1 cellular context compared by ENCODE assay signal in the genomic region with DNA sequence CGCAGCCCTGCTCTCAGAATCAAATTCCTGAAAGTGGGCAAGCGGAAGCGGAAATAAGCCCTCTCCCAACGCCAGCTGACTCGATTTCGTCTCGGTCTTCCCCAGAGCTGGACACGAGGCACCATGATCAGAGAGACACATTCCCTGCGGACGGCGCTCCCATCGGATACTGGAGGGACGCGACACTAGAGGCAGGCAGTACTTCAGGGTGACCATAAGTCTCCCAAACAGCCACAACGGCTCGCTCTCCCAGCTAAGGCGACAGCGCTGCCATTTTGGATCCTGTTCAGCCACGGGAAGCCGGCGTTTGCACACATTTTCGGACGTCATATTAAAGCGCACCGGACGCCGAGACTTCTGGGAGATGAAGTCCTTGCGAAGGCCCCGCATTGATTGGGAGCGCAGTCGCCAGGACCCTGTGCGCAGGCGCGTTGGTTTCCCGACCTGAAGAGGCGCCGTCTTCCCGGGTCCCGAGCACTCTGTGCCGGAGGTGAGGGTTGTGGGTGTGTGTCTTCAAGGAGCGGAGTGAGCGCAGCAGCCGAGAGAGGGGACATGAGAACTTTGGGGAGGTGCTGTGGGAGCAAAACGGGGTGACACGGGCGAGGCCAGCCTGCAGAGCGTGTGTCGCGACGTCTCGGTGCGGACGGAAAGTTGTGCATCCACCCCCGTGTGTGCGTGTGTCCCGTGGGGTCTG.
A peak's percentile ranks its signal among the peaks of the same experiment; 100 is the strongest.
TF ChIP-seq lines count a peak whose summit lies in the region.

ZNF2 (plus strand) TSS at position 439 of the 694 bp plus-strand sequence. CDS start 10,418 bp downstream, outside the sequence.

TF ChIP-seq in HEK293, 187 proteins besides CTCF, POLR2A, EP300 and RAD21 (continued from another document and continues in another):
- TF ChIP-seq BCL6B (tag by site-specific recombination; IDR thresholded peaks at IDR 0.05) (peak; percentile 55), ZFHX2 (tag by site-specific recombination; conservative IDR thresholded peaks at IDR 0.05) (peak; percentile 51), SP2 (tag by site-specific recombination; IDR thresholded peaks at IDR 0.05) (peak; percentile 54), ZNF335 (tag by site-specific recombination; conservative IDR thresholded peaks at IDR 0.05) (peak; percentile 87), ZBTB26 (tag by site-specific recombination; optimal IDR thresholded peaks at IDR 0.05) (peak; percentile 35), ZNF610 (tag by site-specific recombination; IDR thresholded peaks at IDR 0.05; ENCODE audit: borderline replicate concordance) (peak; percentile 44; the same call in 1 of the 2 replicates), ZNF302 (tag by site-specific recombination; IDR thresholded peaks at IDR 0.05; ENCODE audit: low read depth) (no peak), ZNF623 (tag by site-specific recombination; IDR thresholded peaks at IDR 0.05) (no peak), ZNF10 (tag by site-specific recombination; IDR thresholded peaks at IDR 0.05) (no peak), ZXDB (tag by site-specific recombination; IDR thresholded peaks at IDR 0.05) (peak; percentile 84), ZBTB8A (tag by site-specific recombination; IDR thresholded peaks at IDR 0.05) (0 out of 2 replicates have a peak, but pooled peaks have one; percentile 20), KLF9 (tag by site-specific recombination; IDR thresholded peaks at IDR 0.05; ENCODE audit: low read depth) (peak; percentile 59), GLIS2 (tag by site-specific recombination; IDR thresholded peaks at IDR 0.05) (peak; percentile 59; the same call in 1 of the 2 replicates), ZBTB17 (tag by site-specific recombination; IDR thresholded peaks at IDR 0.05) (peak; percentile 99), ZNF571 (tag by site-specific recombination; IDR thresholded peaks at IDR 0.05) (no peak), ZBTB48 (tag by site-specific recombination; IDR thresholded peaks at IDR 0.05) (0 out of 2 replicates have a peak, but pooled peaks have one; percentile 13), ZBTB21 (tag by site-specific recombination; IDR thresholded peaks at IDR 0.05) (peak; percentile 71), YY1 (tag by site-specific recombination; IDR thresholded peaks at IDR 0.05) (peak; percentile 90), ZSCAN16 (tag by site-specific recombination; IDR thresholded peaks at IDR 0.05) (no peak), ZNF76 (tag by site-specific recombination; IDR thresholded peaks at IDR 0.05; ENCODE audit: borderline replicate concordance, low read depth) (peak; percentile 94), ZBTB20 (tag by site-specific recombination; IDR thresholded peaks at IDR 0.05) (peak; percentile 89), FEZF1 (tag by site-specific recombination; IDR thresholded peaks at IDR 0.05) (peak; percentile 68), YY2 (tag by site-specific recombination; IDR thresholded peaks at IDR 0.05) (peak; percentile 91), ZNF600 (tag by site-specific recombination; IDR thresholded peaks at IDR 0.05) (peak; percentile 84), KLF10 (tag by site-specific recombination; IDR thresholded peaks at IDR 0.05) (peak; percentile 42; the same call in 1 of the 2 replicates), ZEB2 (tag by site-specific recombination; IDR thresholded peaks at IDR 0.05) (peak; percentile 50; the same call in 1 of the 2 replicates), ZNF501 (tag by site-specific recombination; IDR thresholded peaks at IDR 0.05) (peak; percentile 60; the same call in 1 of the 2 replicates), ZNF214 (tag by site-specific recombination; IDR thresholded peaks at IDR 0.05; ENCODE audit: borderline replicate concordance) (no peak), SALL2 (tag by site-specific recombination; IDR thresholded peaks at IDR 0.05; ENCODE audit: borderline replicate concordance) (no peak), SP7 (tag by site-specific recombination; IDR thresholded peaks at IDR 0.05) (peak; percentile 58; the same call in 1 of the 2 replicates), EGR2 (tag by site-specific recombination; IDR thresholded peaks at IDR 0.05; ENCODE audit: low read depth) (peak; percentile 41), KLF8 (tag by site-specific recombination; IDR thresholded peaks at IDR 0.05) (peak; percentile 42; the same call in 1 of the 2 replicates), ZNF423 (tag by site-specific recombination; IDR thresholded peaks at IDR 0.05) (peak; percentile 41; the same call in 1 of the 2 replicates), TRIM28 (IDR thresholded peaks at IDR 0.05; ENCODE audit: borderline replicate concordance, low read length) (peak; percentile 41; the same call in 1 of the 2 replicates), ZNF660 (tag by site-specific recombination; IDR thresholded peaks at IDR 0.05) (peak; percentile 76), ZNF138 (tag by site-specific recombination; IDR thresholded peaks at IDR 0.05; ENCODE audit: borderline replicate concordance) (no peak), GLIS1 (tag by site-specific recombination; IDR thresholded peaks at IDR 0.05) (0 out of 2 replicates have a peak, but pooled peaks have one; percentile 15), ZNF324 (tag by site-specific recombination; IDR thresholded peaks at IDR 0.05) (0 out of 2 replicates have a peak, but pooled peaks have one; percentile 3)
- TF ChIP-seq, protein P1, sequence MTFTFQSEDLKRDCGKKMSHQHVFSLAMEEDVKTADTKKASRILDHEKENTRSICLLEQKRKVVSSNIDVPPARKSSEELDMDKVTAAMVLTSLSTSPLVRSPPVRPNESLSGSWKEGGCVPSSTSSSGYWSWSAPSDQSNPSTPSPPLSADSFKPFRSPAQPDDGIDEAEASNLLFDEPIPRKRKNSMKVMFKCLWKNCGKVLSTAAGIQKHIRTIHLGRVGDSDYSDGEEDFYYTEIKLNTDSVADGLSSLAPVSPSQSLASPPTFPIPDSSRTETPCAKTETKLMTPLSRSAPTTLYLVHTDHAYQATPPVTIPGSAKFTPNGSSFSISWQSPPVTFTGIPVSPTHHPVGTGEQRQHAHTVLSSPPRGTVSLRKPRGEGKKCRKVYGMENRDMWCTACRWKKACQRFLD (tag by site-specific recombination; IDR thresholded peaks at IDR 0.05) = 0 out of 2 replicates have a peak, but pooled peaks have one; percentile 22
- TF ChIP-seq, protein P2, sequence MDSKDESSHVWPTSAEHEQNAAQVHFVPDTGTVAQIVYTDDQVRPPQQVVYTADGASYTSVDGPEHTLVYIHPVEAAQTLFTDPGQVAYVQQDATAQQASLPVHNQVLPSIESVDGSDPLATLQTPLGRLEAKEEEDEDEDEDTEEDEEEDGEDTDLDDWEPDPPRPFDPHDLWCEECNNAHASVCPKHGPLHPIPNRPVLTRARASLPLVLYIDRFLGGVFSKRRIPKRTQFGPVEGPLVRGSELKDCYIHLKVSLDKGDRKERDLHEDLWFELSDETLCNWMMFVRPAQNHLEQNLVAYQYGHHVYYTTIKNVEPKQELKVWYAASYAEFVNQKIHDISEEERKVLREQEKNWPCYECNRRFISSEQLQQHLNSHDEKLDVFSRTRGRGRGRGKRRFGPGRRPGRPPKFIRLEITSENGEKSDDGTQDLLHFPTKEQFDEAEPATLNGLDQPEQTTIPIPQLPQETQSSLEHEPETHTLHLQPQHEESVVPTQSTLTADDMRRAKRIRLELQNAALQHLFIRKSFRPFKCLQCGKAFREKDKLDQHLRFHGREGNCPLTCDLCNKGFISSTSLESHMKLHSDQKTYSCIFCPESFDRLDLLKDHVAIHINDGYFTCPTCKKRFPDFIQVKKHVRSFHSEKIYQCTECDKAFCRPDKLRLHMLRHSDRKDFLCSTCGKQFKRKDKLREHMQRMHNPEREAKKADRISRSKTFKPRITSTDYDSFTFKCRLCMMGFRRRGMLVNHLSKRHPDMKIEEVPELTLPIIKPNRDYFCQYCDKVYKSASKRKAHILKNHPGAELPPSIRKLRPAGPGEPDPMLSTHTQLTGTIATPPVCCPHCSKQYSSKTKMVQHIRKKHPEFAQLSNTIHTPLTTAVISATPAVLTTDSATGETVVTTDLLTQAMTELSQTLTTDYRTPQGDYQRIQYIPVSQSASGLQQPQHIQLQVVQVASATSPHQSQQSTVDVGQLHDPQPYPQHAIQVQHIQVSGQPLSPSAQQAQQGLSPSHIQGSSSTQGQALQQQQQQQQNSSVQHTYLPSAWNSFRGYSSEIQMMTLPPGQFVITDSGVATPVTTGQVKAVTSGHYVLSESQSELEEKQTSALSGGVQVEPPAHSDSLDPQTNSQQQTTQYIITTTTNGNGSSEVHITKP (tag by site-specific recombination; IDR thresholded peaks at IDR 0.05) = peak; percentile 100
- TF ChIP-seq, protein P3, sequence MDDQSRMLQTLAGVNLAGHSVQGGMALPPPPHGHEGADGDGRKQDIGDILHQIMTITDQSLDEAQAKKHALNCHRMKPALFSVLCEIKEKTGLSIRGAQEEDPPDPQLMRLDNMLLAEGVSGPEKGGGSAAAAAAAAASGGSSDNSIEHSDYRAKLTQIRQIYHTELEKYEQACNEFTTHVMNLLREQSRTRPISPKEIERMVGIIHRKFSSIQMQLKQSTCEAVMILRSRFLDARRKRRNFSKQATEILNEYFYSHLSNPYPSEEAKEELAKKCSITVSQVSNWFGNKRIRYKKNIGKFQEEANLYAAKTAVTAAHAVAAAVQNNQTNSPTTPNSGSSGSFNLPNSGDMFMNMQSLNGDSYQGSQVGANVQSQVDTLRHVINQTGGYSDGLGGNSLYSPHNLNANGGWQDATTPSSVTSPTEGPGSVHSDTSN (CRISPR knock-in tag; IDR thresholded peaks at IDR 0.05) = no peak; the same call in 1 of the 2 replicates
- TF ChIP-seq, protein P4, sequence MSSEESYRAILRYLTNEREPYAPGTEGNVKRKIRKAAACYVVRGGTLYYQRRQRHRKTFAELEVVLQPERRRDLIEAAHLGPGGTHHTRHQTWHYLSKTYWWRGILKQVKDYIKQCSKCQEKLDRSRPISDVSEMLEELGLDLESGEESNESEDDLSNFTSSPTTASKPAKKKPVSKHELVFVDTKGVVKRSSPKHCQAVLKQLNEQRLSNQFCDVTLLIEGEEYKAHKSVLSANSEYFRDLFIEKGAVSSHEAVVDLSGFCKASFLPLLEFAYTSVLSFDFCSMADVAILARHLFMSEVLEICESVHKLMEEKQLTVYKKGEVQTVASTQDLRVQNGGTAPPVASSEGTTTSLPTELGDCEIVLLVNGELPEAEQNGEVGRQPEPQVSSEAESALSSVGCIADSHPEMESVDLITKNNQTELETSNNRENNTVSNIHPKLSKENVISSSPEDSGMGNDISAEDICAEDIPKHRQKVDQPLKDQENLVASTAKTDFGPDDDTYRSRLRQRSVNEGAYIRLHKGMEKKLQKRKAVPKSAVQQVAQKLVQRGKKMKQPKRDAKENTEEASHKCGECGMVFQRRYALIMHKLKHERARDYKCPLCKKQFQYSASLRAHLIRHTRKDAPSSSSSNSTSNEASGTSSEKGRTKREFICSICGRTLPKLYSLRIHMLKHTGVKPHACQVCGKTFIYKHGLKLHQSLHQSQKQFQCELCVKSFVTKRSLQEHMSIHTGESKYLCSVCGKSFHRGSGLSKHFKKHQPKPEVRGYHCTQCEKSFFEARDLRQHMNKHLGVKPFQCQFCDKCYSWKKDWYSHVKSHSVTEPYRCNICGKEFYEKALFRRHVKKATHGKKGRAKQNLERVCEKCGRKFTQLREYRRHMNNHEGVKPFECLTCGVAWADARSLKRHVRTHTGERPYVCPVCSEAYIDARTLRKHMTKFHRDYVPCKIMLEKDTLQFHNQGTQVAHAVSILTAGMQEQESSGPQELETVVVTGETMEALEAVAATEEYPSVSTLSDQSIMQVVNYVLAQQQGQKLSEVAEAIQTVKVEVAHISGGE (tag by site-specific recombination; conservative IDR thresholded peaks at IDR 0.05; ENCODE audit: low read depth) = peak; percentile 97
- TF ChIP-seq, protein P5, sequence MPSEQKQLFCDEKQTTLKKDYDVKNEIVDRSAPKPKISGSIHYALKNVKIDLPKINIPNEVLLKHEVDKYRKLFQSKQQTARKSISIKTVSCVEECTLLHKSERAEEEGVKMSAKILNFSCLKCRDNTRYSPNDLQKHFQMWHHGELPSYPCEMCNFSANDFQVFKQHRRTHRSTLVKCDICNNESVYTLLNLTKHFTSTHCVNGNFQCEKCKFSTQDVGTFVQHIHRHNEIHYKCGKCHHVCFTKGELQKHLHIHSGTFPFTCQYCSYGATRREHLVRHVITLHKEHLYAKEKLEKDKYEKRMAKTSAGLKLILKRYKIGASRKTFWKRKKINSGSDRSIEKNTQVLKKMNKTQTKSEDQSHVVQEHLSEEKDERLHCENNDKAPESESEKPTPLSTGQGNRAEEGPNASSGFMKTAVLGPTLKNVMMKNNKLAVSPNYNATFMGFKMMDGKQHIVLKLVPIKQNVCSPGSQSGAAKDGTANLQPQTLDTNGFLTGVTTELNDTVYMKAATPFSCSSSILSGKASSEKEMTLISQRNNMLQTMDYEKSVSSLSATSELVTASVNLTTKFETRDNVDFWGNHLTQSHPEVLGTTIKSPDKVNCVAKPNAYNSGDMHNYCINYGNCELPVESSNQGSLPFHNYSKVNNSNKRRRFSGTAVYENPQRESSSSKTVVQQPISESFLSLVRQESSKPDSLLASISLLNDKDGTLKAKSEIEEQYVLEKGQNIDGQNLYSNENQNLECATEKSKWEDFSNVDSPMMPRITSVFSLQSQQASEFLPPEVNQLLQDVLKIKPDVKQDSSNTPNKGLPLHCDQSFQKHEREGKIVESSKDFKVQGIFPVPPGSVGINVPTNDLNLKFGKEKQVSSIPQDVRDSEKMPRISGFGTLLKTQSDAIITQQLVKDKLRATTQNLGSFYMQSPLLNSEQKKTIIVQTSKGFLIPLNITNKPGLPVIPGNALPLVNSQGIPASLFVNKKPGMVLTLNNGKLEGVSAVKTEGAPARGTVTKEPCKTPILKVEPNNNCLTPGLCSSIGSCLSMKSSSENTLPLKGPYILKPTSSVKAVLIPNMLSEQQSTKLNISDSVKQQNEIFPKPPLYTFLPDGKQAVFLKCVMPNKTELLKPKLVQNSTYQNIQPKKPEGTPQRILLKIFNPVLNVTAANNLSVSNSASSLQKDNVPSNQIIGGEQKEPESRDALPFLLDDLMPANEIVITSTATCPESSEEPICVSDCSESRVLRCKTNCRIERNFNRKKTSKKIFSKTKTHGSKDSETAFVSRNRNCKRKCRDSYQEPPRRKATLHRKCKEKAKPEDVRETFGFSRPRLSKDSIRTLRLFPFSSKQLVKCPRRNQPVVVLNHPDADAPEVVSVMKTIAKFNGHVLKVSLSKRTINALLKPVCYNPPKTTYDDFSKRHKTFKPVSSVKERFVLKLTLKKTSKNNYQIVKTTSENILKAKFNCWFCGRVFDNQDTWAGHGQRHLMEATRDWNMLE (tag by site-specific recombination; conservative IDR thresholded peaks at IDR 0.05; ENCODE audit: low read depth) = peak; percentile 94
